ENCODE assay signal across 8 cellular contexts in genomic region chr10:60944910-60945297, GRCh38. TPM values are rescaled to one million over a fixed set of nuclear protein-coding genes. Genes with fewer than 3 reads are reported as not detected.
A peak's percentile ranks its signal among the peaks of the same experiment; 100 is the strongest.
DNase-seq lines count a peak whose midpoint lies in the region; ATAC-seq and TF ChIP-seq lines count a peak whose summit lies in the region.

No MANE protein-coding gene starts in this region.

- 35 to 63% methylated on average over 4 of the region's 4 CpGs for WGBS in body of pancreas, 2 donors
- WGBS in liver: 54% methylated on average over 4 of the region's 4 CpGs
- WGBS in suprapubic skin: 53% methylated on average over 4 of the region's 4 CpGs

- peak overlapping the region; percentile 76 for H3K4me3 Mint-ChIP-seq in T-helper 1 cell treated with Interleukin-12 subunit alpha and Interleukin-12 subunit beta and Interleukin-4 antibody, amounts not matched to agents 30 μg/mL and 1 μg/mL, for 36 hours

- H3K4me1 Mint-ChIP-seq in T-helper 1 cell treated with Interleukin-12 subunit alpha and Interleukin-12 subunit beta and Interleukin-4 antibody, amounts not matched to agents 30 μg/mL and 1 μg/mL, for 36 hours (ENCODE audit: low read depth): peaks cover 13% of the 10 kb centered on the region

- no peaks in the 10 kb centered on the region for H3K27me3 ChIP-seq in body of pancreas
- H3K27me3 ChIP-seq in liver (ENCODE audit: control insufficient read depth in 4 of 4, insufficient read depth in 4 of 4, low read length in 3 of 4): peaks cover 0 to 3% (median 0%) of the 10 kb centered on the region in 4 donors
- no peaks in the 10 kb centered on the region for H3K27me3 ChIP-seq in suprapubic skin

- TF ChIP-seq RAD21 in liver (IDR thresholded peaks at IDR 0.05): no peak

- TF ChIP-seq POLR2A in body of pancreas (IDR thresholded peaks at IDR 0.05) (no peak), suprapubic skin (IDR thresholded peaks at IDR 0.05) (no peak)

- no peaks in the 10 kb centered on the region for H3K9me3 ChIP-seq in body of pancreas
- no peaks in the 10 kb centered on the region for H3K9me3 ChIP-seq in liver (ENCODE audit: control insufficient read depth in 4 of 4, low read length in 3 of 4)
- no peaks in the 10 kb centered on the region for H3K9me3 ChIP-seq in suprapubic skin

- no peak for TF ChIP-seq CTCF in body of pancreas (IDR thresholded peaks at IDR 0.05)
- no peak for TF ChIP-seq CTCF in liver (IDR thresholded peaks at IDR 0.05; ENCODE audit: low read depth, low read length, missing input control)
- TF ChIP-seq CTCF in suprapubic skin (IDR thresholded peaks at IDR 0.05): no peak

- no peak for TF ChIP-seq EP300 in suprapubic skin (IDR thresholded peaks at IDR 0.05)

- DNase-seq in T-helper 1 cell (no peak), body of pancreas (peak in 1 of 4 donors; percentile 12), suprapubic skin (ENCODE audit: low spot score in 2 of 2) (no peak), germinal center (ENCODE audit: low spot score) (no peak), NCI-H2227 treated with DMSO at 0.1 percent for 48 hours (lab: John Stamatoyannopoulos, UW) (no peak)

- no peak overlapping the region for H3K27ac Mint-ChIP-seq in T-helper 1 cell treated with Interleukin-12 subunit alpha and Interleukin-12 subunit beta and Interleukin-4 antibody, amounts not matched to agents 30 μg/mL and 1 μg/mL, for 36 hours

- intact Hi-C loops in body of pancreas (cut with DNase I): no loop called here

- H3K27ac ChIP-seq in body of pancreas: peak overlapping the region; percentile 92 to 99 (median 98)
- peak overlapping the region; percentile 83 to 91 for H3K27ac ChIP-seq in liver (ENCODE audit: low read depth in 1 of 2, low read length in 2 of 2)
- H3K27ac ChIP-seq in suprapubic skin: peak overlapping the region; percentile 89

- ATAC-seq in body of pancreas (no peak), GM21576 (IDR thresholded peaks at IDR 0.05; ENCODE audit: unreplicated experiment) (no peak)

- H3K9ac ChIP-seq in liver (ENCODE audit: low read depth in 1 of 2, low read length in 2 of 2): peak overlapping the region in 1 of 2 donors; percentile 45

- H3K9me3 Mint-ChIP-seq in T-helper 1 cell treated with Interleukin-12 subunit alpha and Interleukin-12 subunit beta and Interleukin-4 antibody, amounts not matched to agents 30 μg/mL and 1 μg/mL, for 36 hours: no peaks in the 10 kb centered on the region

- H3K36me3 ChIP-seq in body of pancreas (replicated peaks in 1 of 2; ENCODE audit: insufficient read depth in 1 of 2, low read depth in 2 of 2) (no peaks in the 10 kb centered on the region), liver (ENCODE audit: control insufficient read depth in 4 of 4, insufficient read depth in 3 of 4, low read depth in 1 of 4, low read length in 3 of 4) (no peaks in the 10 kb centered on the region), suprapubic skin (no peaks in the 10 kb centered on the region)

- H3K36me3 Mint-ChIP-seq in T-helper 1 cell treated with Interleukin-12 subunit alpha and Interleukin-12 subunit beta and Interleukin-4 antibody, amounts not matched to agents 30 μg/mL and 1 μg/mL, for 36 hours (ENCODE audit: low read depth): peaks cover 2% of the 10 kb centered on the region

- H3K4me1 ChIP-seq in body of pancreas (peaks cover 18% of the 10 kb centered on the region), liver (ENCODE audit: control insufficient read depth in 4 of 4, insufficient read depth in 4 of 4, low read length in 3 of 4) (peaks cover 8 to 27% (median 16%) of the 10 kb centered on the region in 4 donors), suprapubic skin (peaks cover 21% of the 10 kb centered on the region)

- peaks cover 90% of the 10 kb centered on the region for H3K27me3 Mint-ChIP-seq in T-helper 1 cell treated with Interleukin-12 subunit alpha and Interleukin-12 subunit beta and Interleukin-4 antibody, amounts not matched to agents 30 μg/mL and 1 μg/mL, for 36 hours (ENCODE audit: low read depth)

- no peak overlapping the region for H3K4me3 ChIP-seq in body of pancreas
- H3K4me3 ChIP-seq in liver (ENCODE audit: low read depth in 1 of 3, low read length in 3 of 3): peak overlapping the region in 2 of 3 donors; percentile 68 to 73
- H3K4me3 ChIP-seq in suprapubic skin: peak overlapping the region; percentile 93

TF ChIP-seq in liver, 16 proteins besides CTCF, POLR2A, EP300 and RAD21:
- TF ChIP-seq GABPA (IDR thresholded peaks at IDR 0.05 in 1 of 2, conservative IDR thresholded peaks at IDR 0.05 in 1 of 2): no peak
- TF ChIP-seq RXRA (IDR thresholded peaks at IDR 0.05): no peak

RNA-seq across cellular contexts. Expression of gene RHOBTB1, which starts 0.9 kb away (rescaled TPM):
- total RNA-seq in body of pancreas (10 to 100 TPM in 1 of 2 donors, 1 to 10 TPM in 1; 5.9 to 12.2 TPM), liver (10 to 100 TPM in 1 of 2 donors, 1 to 10 TPM in 1; 6.6 to 11.8 TPM), suprapubic skin (10 to 100 TPM in 1 of 4 donors, 1 to 10 TPM in 3; 2.8 to 37.9 (median 3.7) TPM)
- 1 to 10 TPM; 2.7 to 3.3 TPM for polyA plus RNA-seq in liver

Comparison
In these comparisons a context has a peak if more than half of its experiments do, and no peak if none do; other contexts are left out.
1. H3K4me3 ChIP-seq: peak in liver (2 of 3) and suprapubic skin (single experiment); none in body of pancreas (0 of 2).
2. Peak in every context shown above with its lines, with median percentiles within 50 percentile points of each other: H3K27ac ChIP-seq.